ENCODE assay signal across 2 cellular contexts in genomic region chr1:16367968-16368910, GRCh38.
TF ChIP-seq lines count a peak whose summit lies in the region.

No MANE protein-coding gene starts in this region.

TF ChIP-seq in SK-N-SH, 30 proteins besides CTCF, POLR2A, EP300 and RAD21 (continued from another document):
- no peak for TF ChIP-seq USF1 (IDR thresholded peaks at IDR 0.05; ENCODE audit: borderline replicate concordance, low read depth)
- no peak for TF ChIP-seq TEAD4 (IDR thresholded peaks at IDR 0.05; ENCODE audit: borderline replicate concordance, insufficient read depth)
- TF ChIP-seq POLR2AphosphoS5 (IDR thresholded peaks at IDR 0.05; ENCODE audit: low read depth, low read length) = no peak
- TF ChIP-seq MXI1 (IDR thresholded peaks at IDR 0.05; ENCODE audit: low read depth, low read length) = no peak
- no peak for TF ChIP-seq GATA2 (CRISPR knock-in tag; IDR thresholded peaks at IDR 0.05)
- no peak for TF ChIP-seq NRF1 (IDR thresholded peaks at IDR 0.05; ENCODE audit: low read depth, low read length)
- TF ChIP-seq RFX5 (IDR thresholded peaks at IDR 0.05; ENCODE audit: low read length) = no peak
- TF ChIP-seq EZH2phosphoT487 (IDR thresholded peaks at IDR 0.05; ENCODE audit: borderline replicate concordance, low read depth) = no peak

TF ChIP-seq in SK-N-SH treated with all-trans-retinoic acid at 6 μM for 48 hours, 23 proteins besides CTCF, POLR2A, EP300 and RAD21 (continued from another document):
- no peak for TF ChIP-seq BACH2 (CRISPR knock-in tag; IDR thresholded peaks at IDR 0.05; ENCODE audit: borderline replicate concordance)
